9 cellular contexts compared by ENCODE assay signal in the genomic region with DNA sequence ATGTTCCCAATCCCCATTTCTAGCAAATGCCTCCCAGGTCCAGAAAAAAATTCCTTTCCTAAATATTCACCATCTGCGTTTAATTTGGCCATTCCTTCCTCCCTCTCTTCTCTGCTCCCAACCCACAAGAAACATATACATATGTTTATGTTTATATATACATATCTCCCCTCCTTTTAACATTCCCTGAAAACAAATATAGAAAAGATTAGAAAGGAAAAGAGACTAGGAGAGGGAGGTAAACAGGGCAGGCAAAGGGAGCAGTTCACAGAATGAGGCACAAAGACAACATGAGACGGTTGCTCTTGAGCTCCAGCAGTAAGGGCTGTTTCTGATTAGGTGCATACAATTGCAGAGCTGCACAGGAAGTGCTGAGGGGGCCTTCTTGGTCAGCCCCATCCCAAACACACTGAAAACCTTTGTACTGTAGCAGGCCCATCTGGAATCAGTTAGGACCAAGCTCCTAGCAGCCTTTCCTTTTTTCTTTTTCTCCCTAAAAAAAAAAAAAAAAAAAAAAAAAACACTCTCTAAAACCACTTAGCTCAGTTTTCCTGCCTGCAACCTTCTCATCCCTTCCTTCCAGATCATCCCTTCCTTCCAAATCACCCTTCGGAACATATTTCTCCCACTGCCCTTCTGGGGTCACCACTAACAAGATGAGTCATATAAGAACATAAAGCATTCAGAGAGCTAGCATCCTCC. TPM values are rescaled to one million over a fixed set of nuclear protein-coding genes. Genes with fewer than 3 reads are reported as not detected.
DNase-seq lines count a peak whose midpoint lies in the region; ATAC-seq and TF ChIP-seq lines count a peak whose summit lies in the region.
"Had no signal": no experiment of that assay in that cellular context is flagged by ENCODE, and none has a peak within 500 bp of the region (broad histone marks: within the 10 kb centered on the region; RNA-seq: fewer than 3 reads in every experiment).

No MANE protein-coding gene starts in this region.

- no peak for TF ChIP-seq CTCF in coronary artery (IDR thresholded peaks at IDR 0.05)
- no peak for TF ChIP-seq CTCF in natural killer cell (IDR thresholded peaks at IDR 0.05)

- no peaks in the 10 kb centered on the region for H3K27me3 ChIP-seq in HUES48 (ENCODE audit: control insufficient read depth, insufficient read depth, low read length)
- H3K27me3 ChIP-seq in muscle layer of colon (ENCODE audit: control insufficient read depth in 1 of 2, insufficient read depth in 2 of 2, low read length in 2 of 2): no peaks in the 10 kb centered on the region

- no peaks in the 10 kb centered on the region for H3K36me3 Mint-ChIP-seq in natural killer cell

- H3K27me3 Mint-ChIP-seq in natural killer cell (ENCODE audit: low read depth in 2 of 2): peaks cover 16 to 17% of the 10 kb centered on the region in 2 donors

- H3K9ac ChIP-seq in HUES48 (ENCODE audit: low read depth, low read length): no peak overlapping the region
- H3K9ac ChIP-seq in muscle layer of colon (ENCODE audit: low read length): no peak overlapping the region

- H3K4me3 Mint-ChIP-seq in natural killer cell: no peak overlapping the region

- H3K4me1 ChIP-seq in HUES48 (ENCODE audit: control insufficient read depth, insufficient read depth, low read length) (peaks cover 35% of the 10 kb centered on the region), muscle layer of colon (ENCODE audit: insufficient read depth, low read length) (peaks cover 76% of the 10 kb centered on the region)

- H3K4me3 ChIP-seq in HUES48 (ENCODE audit: low read depth, low read length) (no peak overlapping the region), coronary artery (no peak overlapping the region), muscle layer of colon (ENCODE audit: low read depth in 1 of 2, low read length in 2 of 2) (no peak overlapping the region)

- intact Hi-C loops in natural killer cell (cut with micrococcal nuclease): no loop called here

- H3K4me1 Mint-ChIP-seq in natural killer cell: no peaks in the 10 kb centered on the region

- H3K27ac Mint-ChIP-seq in natural killer cell: no peak overlapping the region

- ATAC-seq in natural killer cell (no peak), HG03196 (IDR thresholded peaks at IDR 0.05; ENCODE audit: unreplicated experiment) (no peak), HG02571 (IDR thresholded peaks at IDR 0.05; ENCODE audit: unreplicated experiment) (no peak)

- H3K9me3 Mint-ChIP-seq in natural killer cell: no peaks in the 10 kb centered on the region

- H3K27ac ChIP-seq in HUES48 (ENCODE audit: low read depth, low read length): peak overlapping the region; percentile 26
- peak overlapping the region; percentile 43 to 83 for H3K27ac ChIP-seq in coronary artery
- peak overlapping the region; percentile 78 for H3K27ac ChIP-seq in muscle layer of colon (ENCODE audit: low read depth, low read length)

- no peaks in the 10 kb centered on the region for H3K9me3 ChIP-seq in HUES48 (ENCODE audit: control insufficient read depth, insufficient read depth, low read length)
- H3K9me3 ChIP-seq in muscle layer of colon (ENCODE audit: low read length): no peaks in the 10 kb centered on the region

- DNase-seq in AG08395 (ENCODE audit: low spot score): peak; percentile 70
- no peak for DNase-seq in coronary artery (ENCODE audit: low spot score)
- no peak for DNase-seq in natural killer cell
- no peak for DNase-seq in cortex of kidney (lab: John Stamatoyannopoulos, UW)
- DNase-seq: stimulated activated CD4-positive, alpha-beta T cell treated with anti-CD3 and anti-CD28 coated beads, Interleukin-15, amount 100 ng/mL, for 24 hours had no signal

- no peaks in the 10 kb centered on the region for H3K36me3 ChIP-seq in HUES48 (ENCODE audit: control insufficient read depth, insufficient read depth, low read length)
- H3K36me3 ChIP-seq in muscle layer of colon (ENCODE audit: insufficient read depth, low read length): no peaks in the 10 kb centered on the region

RNA-seq across cellular contexts. Expression of gene RBFOX2, which starts 57.1 kb away (rescaled TPM):
- total RNA-seq in natural killer cell: 1 to 10 TPM; 1.0 to 4.7 (median 3.0) TPM

Comparison
In these comparisons a context has a peak if more than half of its experiments do, and no peak if none do; other contexts are left out.
1. H3K27ac ChIP-seq: peak in every context shown above with its lines; median percentile 78 in muscle layer of colon; 63 in coronary artery; 26 in HUES48.